8 cellular contexts compared by ENCODE assay signal in the genomic region with DNA sequence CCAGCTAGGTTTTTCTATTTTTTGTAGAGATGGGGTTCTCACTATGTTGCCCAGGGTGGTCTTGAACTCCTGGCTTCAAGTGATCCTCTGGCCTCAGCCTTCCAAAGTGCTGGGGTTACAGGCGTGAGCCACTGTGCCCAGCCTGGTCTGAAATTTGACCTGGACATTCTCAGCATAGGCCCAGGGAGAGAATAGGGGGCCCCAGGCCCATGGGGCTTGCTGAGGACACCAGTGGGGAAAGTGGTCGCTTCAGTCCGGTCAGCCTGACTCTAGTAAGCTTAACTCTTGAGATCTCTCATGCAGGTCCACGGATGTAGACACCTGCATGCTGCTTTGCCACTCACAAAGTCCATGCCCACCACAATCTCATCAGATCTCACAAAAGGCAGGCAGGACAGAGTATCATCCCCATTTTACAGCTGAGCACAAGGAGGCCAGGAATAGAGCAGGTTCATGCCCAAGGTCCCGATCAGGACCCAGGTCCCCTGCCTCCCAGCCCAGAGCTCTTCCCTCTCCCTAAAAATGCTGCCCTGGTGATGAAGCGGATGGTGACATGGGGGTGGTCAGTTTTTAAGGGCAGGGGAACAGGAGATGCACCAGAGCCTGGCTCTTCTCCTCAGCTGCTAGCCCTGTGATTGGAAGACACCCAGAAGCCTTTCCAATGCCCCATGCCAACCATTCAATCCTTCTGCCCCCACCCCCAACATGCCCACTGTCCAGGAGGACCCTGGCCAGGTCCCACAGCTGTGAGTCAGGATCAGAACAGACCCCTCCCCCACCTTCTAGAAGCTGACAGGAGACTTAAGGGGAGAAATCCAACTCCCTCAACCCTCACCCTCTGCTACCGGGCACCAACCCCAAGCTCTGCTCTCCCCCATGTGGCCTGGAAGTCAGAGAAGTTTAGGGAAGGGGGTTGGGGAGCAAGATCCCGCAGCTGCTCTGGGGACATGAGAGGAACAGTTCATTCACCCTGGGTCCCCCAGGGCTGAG. TPM values are rescaled to one million over a fixed set of nuclear protein-coding genes. Genes with fewer than 3 reads are reported as not detected.
A peak's percentile ranks its signal among the peaks of the same experiment; 100 is the strongest.
DNase-seq lines count a peak whose midpoint lies in the region; ATAC-seq and TF ChIP-seq lines count a peak whose summit lies in the region.

No MANE protein-coding gene starts in this region.

- peaks cover 4 to 8% (median 6%) of the 10 kb centered on the region in 11 experiments for H3K36me3 ChIP-seq in BLaER1 treated with 17β-estradiol and CSF1 and Interleukin-3, amounts not matched to agents 10 nM and 100 nM

- no peaks in the 10 kb centered on the region for H3K27me3 ChIP-seq in BLaER1 treated with 17β-estradiol and CSF1 and Interleukin-3, amounts not matched to agents 10 nM and 100 nM
- H3K27me3 ChIP-seq in dorsolateral prefrontal cortex, result peaks cover 0 to 11% (median 0%) of the 10 kb centered on the region in 45 donors

- H3K4me1 Mint-ChIP-seq in naive thymus-derived CD8-positive, alpha-beta T cell, result peaks cover 21 to 62% (median 54%) of the 10 kb centered on the region in 4 donors

- peak in 1 of 2 donors; percentile 2 for ATAC-seq in naive thymus-derived CD8-positive, alpha-beta T cell
- no peak for ATAC-seq in HG03280 (IDR thresholded peaks at IDR 0.05; ENCODE audit: unreplicated experiment)

- peaks cover 66 to 74% (median 70%) of the 10 kb centered on the region in 10 experiments for H3K4me1 ChIP-seq in BLaER1 treated with 17β-estradiol and CSF1 and Interleukin-3, amounts not matched to agents 10 nM and 100 nM

- H3K27ac ChIP-seq in BLaER1 treated with 17β-estradiol and CSF1 and Interleukin-3, amounts not matched to agents 10 nM and 100 nM, result peak overlapping the region; percentile 57 to 85 (median 78); a peak in 21 of 22 replicates
- H3K27ac ChIP-seq in dorsolateral prefrontal cortex, result peak overlapping the region in 42 of 59 donors; percentile 2 to 82 (median 54)

- intact Hi-C loops in dorsolateral prefrontal cortex (cut with DNase I), result no loop called here

- H3K4me2 ChIP-seq in BLaER1 treated with 17β-estradiol and CSF1 and Interleukin-3, amounts not matched to agents 10 nM and 100 nM, result peak overlapping the region; percentile 91 to 100 (median 98)

- H3K9ac ChIP-seq in BLaER1 treated with 17β-estradiol and CSF1 and Interleukin-3, amounts not matched to agents 10 nM and 100 nM, result peak overlapping the region; percentile 80 to 92 (median 88)

- H3K27ac Mint-ChIP-seq in naive thymus-derived CD8-positive, alpha-beta T cell, result peak overlapping the region in 9 of 10 donors; percentile 41 to 93 (median 84)

- H3K9me3 ChIP-seq in BLaER1 treated with 17β-estradiol and CSF1 and Interleukin-3, amounts not matched to agents 10 nM and 100 nM (replicated peaks in 1 of 11), result no peaks in the 10 kb centered on the region

- DNase-seq in LHCN-M2 (ENCODE audit: low read depth), result peak; percentile 74
- DNase-seq in dorsolateral prefrontal cortex, result no peak
- no peak for DNase-seq in naive thymus-derived CD8-positive, alpha-beta T cell
- no peak for DNase-seq in NCI-H524 (lab: John Stamatoyannopoulos, UW)
- DNase-seq in NCI-H446 treated with DMSO at 0.1 percent for 48 hours (lab: John Stamatoyannopoulos, UW), result no peak
- DNase-seq in AG20443 (ENCODE audit: low spot score), result no peak

- no peak for TF ChIP-seq CTCF in dorsolateral prefrontal cortex (IDR thresholded peaks at IDR 0.05 in 54 of 56, conservative IDR thresholded peaks at IDR 0.05 in 2 of 56; ENCODE audit: low read depth in 1 of 56, partially characterized antibody in 56 of 56)

- peaks cover 0 to 38% (median 4%) of the 10 kb centered on the region in 11 experiments; a peak in 6 of 22 replicates for H4K20me1 ChIP-seq in BLaER1 treated with 17β-estradiol and CSF1 and Interleukin-3, amounts not matched to agents 10 nM and 100 nM

- H3K36me3 Mint-ChIP-seq in naive thymus-derived CD8-positive, alpha-beta T cell, result no peaks in the 10 kb centered on the region

- peak overlapping the region; percentile 71 to 90 (median 77) for H3K4me3 ChIP-seq in BLaER1 treated with 17β-estradiol and CSF1 and Interleukin-3, amounts not matched to agents 10 nM and 100 nM
- H3K4me3 ChIP-seq in dorsolateral prefrontal cortex, result peak overlapping the region in 55 of 59 donors; percentile 17 to 71 (median 59)

- peaks cover 0 to 2% (median 0%) of the 10 kb centered on the region in 5 donors for H3K27me3 Mint-ChIP-seq in naive thymus-derived CD8-positive, alpha-beta T cell

- H3K4me3 Mint-ChIP-seq in naive thymus-derived CD8-positive, alpha-beta T cell, result peak overlapping the region; percentile 32 to 93 (median 81)

- POLR2A ChIA-PET in naive thymus-derived CD8-positive, alpha-beta T cell (lab: Charles Lee), result interaction anchor here (0.7 to 1.6 kb wide), 3 partner anchors 9 to 13 kb away, joined by 3 read pairs; no protein-coding TSS in a partner anchor

- H3K9me3 Mint-ChIP-seq in naive thymus-derived CD8-positive, alpha-beta T cell, result no peaks in the 10 kb centered on the region

RNA-seq across cellular contexts. Expression of a gene that starts 1.8 kb away (rescaled TPM):
- total RNA-seq in LHCN-M2 (2014; rRNA removed) (37.3 and 39.0 TPM in 2 replicates), dorsolateral prefrontal cortex (10 to 100 TPM in 51 of 120 experiments, 1 to 10 TPM in 69; 5.8 to 18.5 (median 9.6) TPM)
- 51.4 TPM for polyA plus RNA-seq in LHCN-M2 (2012)
- total RNA-seq in naive thymus-derived CD8-positive, alpha-beta T cell, result 10 to 100 TPM; 11.0 to 11.4 TPM
- polyA plus RNA-seq in naive thymus-derived CD8-positive, alpha-beta T cell, result 10 to 100 TPM in 1 of 3 donors, 1 to 10 TPM in 2; 4.8 to 12.7 (median 8.1) TPM

RNA-seq across cellular contexts. Expression of a gene that starts 9.0 kb away (rescaled TPM):
- total RNA-seq in LHCN-M2 (2014; rRNA removed) (100 and 107 TPM in 2 replicates), dorsolateral prefrontal cortex (10 to 100 TPM; 13.6 to 33.4 (median 24.4) TPM)
- 33.8 TPM for polyA plus RNA-seq in LHCN-M2 (2012)
- 10 to 100 TPM; 14.2 to 17.3 TPM for total RNA-seq in naive thymus-derived CD8-positive, alpha-beta T cell
- polyA plus RNA-seq in naive thymus-derived CD8-positive, alpha-beta T cell, result 10 to 100 TPM; 16.6 to 21.4 (median 17.4) TPM

RNA-seq across cellular contexts. Expression of a gene that starts 13.7 kb away (rescaled TPM):
- total RNA-seq in LHCN-M2 (2014; rRNA removed) (86.7 and 96.1 TPM in 2 replicates), dorsolateral prefrontal cortex (10 to 100 TPM; 30.2 to 67.9 (median 44.5) TPM)
- 63.9 TPM for polyA plus RNA-seq in LHCN-M2 (2012)
- 10 to 100 TPM; 67.0 to 72.0 TPM for total RNA-seq in naive thymus-derived CD8-positive, alpha-beta T cell
- 100 to 1,000 TPM in 1 of 3 donors, 10 to 100 TPM in 2; 97.4 to 101 (median 98.1) TPM for polyA plus RNA-seq in naive thymus-derived CD8-positive, alpha-beta T cell

RNA-seq across cellular contexts. Expression of a gene that starts 43.0 kb away (rescaled TPM):
- total RNA-seq in LHCN-M2 (2014; rRNA removed) (not detected in 2 replicates), dorsolateral prefrontal cortex (1 to 10 TPM; 1.6 to 8.4 (median 4.4) TPM)
- polyA plus RNA-seq in LHCN-M2 (2012), result 0.04 TPM
- total RNA-seq in naive thymus-derived CD8-positive, alpha-beta T cell, result under 1 TPM; 0.31 to 0.38 TPM
- polyA plus RNA-seq in naive thymus-derived CD8-positive, alpha-beta T cell, result under 1 TPM in 1 of 3 donors, not detected in 2; 0.08 TPM

RNA-seq across cellular contexts. Expression of a gene that starts 56.7 kb away (rescaled TPM):
- total RNA-seq in LHCN-M2 (2014; rRNA removed), result 20.1 and 22.7 TPM in 2 replicates
- polyA plus RNA-seq in LHCN-M2 (2012), result 10.4 TPM
- 10 to 100 TPM; 23.9 to 71.7 (median 40.7) TPM for total RNA-seq in dorsolateral prefrontal cortex
- total RNA-seq in naive thymus-derived CD8-positive, alpha-beta T cell, result 10 to 100 TPM; 40.8 to 46.7 TPM
- 10 to 100 TPM; 11.3 to 22.0 (median 18.5) TPM for polyA plus RNA-seq in naive thymus-derived CD8-positive, alpha-beta T cell
